ENCODE assay signal across 23 cellular contexts in the genomic region with DNA sequence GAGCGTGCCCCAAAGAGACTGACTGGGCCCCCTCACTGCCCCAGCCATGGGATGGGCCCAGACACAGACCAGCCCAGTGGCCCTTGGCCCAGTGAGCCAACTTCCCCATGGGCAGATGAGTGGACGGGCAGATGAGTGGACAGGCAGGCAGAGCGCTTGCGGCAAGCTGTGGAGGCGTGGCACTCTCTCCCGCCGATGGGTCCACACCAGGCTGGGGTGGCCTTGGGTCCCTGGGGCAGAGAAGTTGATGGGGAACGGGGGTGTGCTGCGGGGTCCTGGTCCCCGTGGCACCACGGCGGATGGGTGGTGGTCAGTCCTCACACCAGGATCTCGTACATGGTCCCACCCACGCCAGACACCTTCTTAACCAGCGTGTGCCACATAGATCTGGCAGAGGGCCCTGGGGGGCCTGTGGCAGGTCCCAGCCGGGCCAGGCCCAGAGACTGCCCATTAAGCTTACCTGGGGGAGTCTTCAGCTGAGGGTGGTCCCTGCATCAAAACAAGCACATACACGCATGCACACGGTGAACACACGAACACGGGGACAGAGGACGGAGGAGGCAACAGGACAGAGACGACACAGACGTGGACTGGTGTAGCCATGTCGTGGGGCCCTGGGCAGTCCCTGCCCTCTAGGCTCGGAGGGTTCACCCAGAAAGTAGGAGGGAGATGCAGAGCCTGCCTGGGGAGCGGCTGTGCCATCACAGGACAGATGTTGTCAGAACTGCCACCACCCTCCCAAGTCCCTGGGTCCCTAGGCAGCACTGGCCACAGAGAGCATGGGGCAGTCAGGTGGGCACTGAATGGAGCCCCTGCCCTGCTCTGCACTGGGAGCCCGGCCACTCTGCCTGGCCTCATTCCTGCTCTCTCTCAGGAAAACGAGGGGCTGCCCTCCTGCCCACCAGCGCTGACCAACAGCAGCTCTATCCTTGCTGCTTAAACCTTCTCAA.
"Had no signal": no experiment of that assay in that cellular context is flagged by ENCODE, and none has a peak within 500 bp of the region (broad histone marks: within the 10 kb centered on the region; RNA-seq: fewer than 3 reads in every experiment).

No MANE protein-coding gene starts in this region.

- H3K4me3 Mint-ChIP-seq: activated CD4-positive, alpha-beta memory T cell treated with anti-CD3 and anti-CD28 coated beads for 36 hours; activated naive CD8-positive, alpha-beta T cell treated with anti-CD3 and anti-CD28 coated beads for 36 hours; endodermal cell; memory B cell; T-helper 17 cell had no signal

- H3K9me3 Mint-ChIP-seq: activated CD4-positive, alpha-beta memory T cell treated with anti-CD3 and anti-CD28 coated beads for 36 hours; activated naive CD8-positive, alpha-beta T cell treated with anti-CD3 and anti-CD28 coated beads for 36 hours; activated T-helper 2 cell treated with anti-CD3 and anti-CD28 coated beads, Interferon-gamma antibody, Interleukin-2, Interleukin-4, amounts not matched to agents 10 μg/mL and 5 μg/mL and 100 μg/mL, durations not matched to agents 14 hours and 24 hours and 36 hours; endodermal cell; memory B cell had no signal

- H3K4me1 ChIP-seq: breast epithelium, gastrocnemius medialis, psoas muscle had no signal

- H3K36me3 ChIP-seq: breast epithelium, esophagus squamous epithelium, gastrocnemius medialis, thyroid gland had no signal

- ATAC-seq: gastrocnemius medialis; left ventricle myocardium superior; mucosa of descending colon; psoas muscle; right cardiac atrium; stimulated activated naive CD8-positive, alpha-beta T cell treated with anti-CD3 and anti-CD28 coated beads, Interleukin-15, Interleukin-2, amounts not matched to agents 100 U/mL and 50 U/mL, for 24 hours; T-helper 17 cell had no signal

- H3K27ac ChIP-seq: breast epithelium, coronary artery, esophagus squamous epithelium, gastrocnemius medialis, psoas muscle, thyroid gland had no signal

- H3K27me3 Mint-ChIP-seq: activated CD4-positive, alpha-beta memory T cell treated with anti-CD3 and anti-CD28 coated beads for 36 hours; activated naive CD8-positive, alpha-beta T cell treated with anti-CD3 and anti-CD28 coated beads for 36 hours; memory B cell; T-helper 17 cell had no signal

- DNase-seq: activated CD4-positive, alpha-beta memory T cell treated with anti-CD3 and anti-CD28 coated beads for 36 hours; activated CD4-positive, alpha-beta T cell treated with anti-CD3 and anti-CD28 coated beads for 48 hours; activated naive CD4-positive, alpha-beta T cell treated with Interleukin-2 at 50 U/mL for 16 hours; activated naive CD8-positive, alpha-beta T cell treated with anti-CD3 and anti-CD28 coated beads for 36 hours; activated T-cell treated with anti-CD3 and anti-CD28 coated beads for 4 hours; endodermal cell; esophagus squamous epithelium; gastrocnemius medialis; hypothalamus; left ventricle myocardium superior; right cardiac atrium; stimulated activated CD4-positive, alpha-beta T cell treated with anti-CD3 and anti-CD28 coated beads, Interleukin-12 subunit alpha, Interleukin-12 subunit beta, amount 100 ng/mL, for 4 hours; stimulated activated CD4-positive, alpha-beta T cell treated with anti-CD3 and anti-CD28 coated beads, Interleukin-4, amount 100 ng/mL, for 4 hours; stimulated activated naive CD8-positive, alpha-beta T cell treated with anti-CD3 and anti-CD28 coated beads, Interleukin-15, Interleukin-2, amounts not matched to agents 100 U/mL and 50 U/mL, for 24 hours; SW 1271; thyroid gland had no signal

- H3K36me3 Mint-ChIP-seq: activated CD4-positive, alpha-beta memory T cell treated with anti-CD3 and anti-CD28 coated beads for 36 hours; activated naive CD8-positive, alpha-beta T cell treated with anti-CD3 and anti-CD28 coated beads for 36 hours; memory B cell had no signal

- H3K27ac Mint-ChIP-seq: activated CD4-positive, alpha-beta memory T cell treated with anti-CD3 and anti-CD28 coated beads for 36 hours; activated naive CD8-positive, alpha-beta T cell treated with anti-CD3 and anti-CD28 coated beads for 36 hours; activated T-helper 2 cell treated with anti-CD3 and anti-CD28 coated beads, Interferon-gamma antibody, Interleukin-2, Interleukin-4, amounts not matched to agents 10 μg/mL and 5 μg/mL and 100 μg/mL, durations not matched to agents 14 hours and 24 hours and 36 hours; endodermal cell; memory B cell; T-helper 17 cell had no signal

- H3K4me1 Mint-ChIP-seq: activated naive CD8-positive, alpha-beta T cell treated with anti-CD3 and anti-CD28 coated beads for 36 hours; endodermal cell; memory B cell; T-helper 17 cell had no signal

- H3K4me3 ChIP-seq: breast epithelium, coronary artery, esophagus squamous epithelium, gastrocnemius medialis, mucosa of descending colon, psoas muscle, thyroid gland had no signal

- H3K27me3 ChIP-seq: breast epithelium, thyroid gland had no signal

- H3K9me3 ChIP-seq: breast epithelium, esophagus squamous epithelium, gastrocnemius medialis, mucosa of descending colon, psoas muscle, thyroid gland had no signal
